Comparison of ENCODE assay signal across 8 cellular contexts in the genomic region with DNA sequence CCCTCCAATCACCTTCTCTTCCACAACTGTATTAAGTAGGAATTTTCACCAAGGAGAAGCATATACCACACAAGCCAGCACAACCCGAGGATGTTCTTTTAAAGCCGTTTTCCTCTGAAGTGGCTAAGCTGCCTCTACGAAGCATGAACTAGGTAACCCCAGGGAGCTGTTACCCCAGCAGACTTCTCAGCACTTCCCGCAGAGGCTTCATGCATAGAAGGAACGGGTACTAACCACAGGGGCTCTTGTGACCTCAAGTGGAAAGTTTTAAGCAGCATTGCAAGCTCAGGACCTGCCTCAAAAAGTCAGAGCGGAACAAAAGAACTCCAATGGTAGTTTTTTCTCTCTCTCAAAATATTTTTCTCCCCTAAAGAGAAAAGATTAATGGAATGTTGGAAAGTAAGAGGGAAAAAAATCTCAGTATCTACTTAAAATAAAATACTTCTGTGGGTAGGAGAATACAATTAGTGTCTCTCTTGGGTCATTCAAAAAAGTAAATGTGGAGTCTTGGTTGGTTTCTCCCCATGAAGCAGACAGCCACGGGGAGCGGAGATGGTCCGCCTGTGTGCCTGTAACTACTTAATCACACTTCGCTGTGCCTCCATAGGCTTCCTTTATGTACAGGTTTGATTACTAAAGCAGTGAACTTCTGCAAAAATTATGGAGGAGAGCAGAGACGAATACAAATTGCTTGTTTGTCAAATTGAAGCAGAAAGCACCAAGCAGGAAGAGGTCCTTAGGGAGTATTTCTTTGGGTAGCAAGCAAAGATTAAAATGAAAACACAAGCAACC. TPM values are rescaled to one million over a fixed set of nuclear protein-coding genes. Genes with fewer than 3 reads are reported as not detected.
DNase-seq lines count a peak whose midpoint lies in the region; ATAC-seq and TF ChIP-seq lines count a peak whose summit lies in the region.

No MANE protein-coding gene starts in this region.

- DNase-seq in activated CD8-positive, alpha-beta memory T cell treated with anti-CD3 and anti-CD28 coated beads for 4 hours (ENCODE audit: low read depth in 2 of 2): peak; percentile 11 to 20
- DNase-seq in naive B cell: peak; percentile 25
- DNase-seq in ureter (ENCODE audit: low spot score): no peak
- DNase-seq in left ventricle myocardium superior: no peak
- no peak for DNase-seq in NCI-H1417 treated with DMSO at 0.1 percent for 48 hours (lab: John Stamatoyannopoulos, UW)
- no peak for DNase-seq in HEK293T (ENCODE audit: extremely low spot score)

- H3K27ac Mint-ChIP-seq in naive B cell: peak overlapping the region in 5 of 6 donors; percentile 2 to 91 (median 40)

- H3K36me3 Mint-ChIP-seq in naive B cell: peaks cover 21 to 38% of the 10 kb centered on the region in 2 donors

- no peaks in the 10 kb centered on the region for H3K27me3 Mint-ChIP-seq in naive B cell

- H3K4me1 Mint-ChIP-seq in naive B cell: peaks cover 10 to 22% (median 18%) of the 10 kb centered on the region in 3 donors

- ATAC-seq in GM19351 (IDR thresholded peaks at IDR 0.05; ENCODE audit: unreplicated experiment) (peak; percentile 93), HG03139 (IDR thresholded peaks at IDR 0.05; ENCODE audit: unreplicated experiment) (peak; percentile 95), naive B cell (ENCODE audit: low read depth in 2 of 2) (peak; percentile 80 to 98), left ventricle myocardium superior (no peak)

- CTCF ChIA-PET in HEK293T (lab: Yijun Ruan, JAX): no interaction called here

- POLR2A ChIA-PET in HEK293T (lab: Yijun Ruan, JAX): no interaction called here

- peak overlapping the region in 3 of 8 donors; percentile 2 to 53 (median 15) for H3K4me3 Mint-ChIP-seq in naive B cell

- H3K9me3 Mint-ChIP-seq in naive B cell: no peaks in the 10 kb centered on the region

- intact Hi-C loops in left ventricle myocardium superior (cut with micrococcal nuclease): no loop called here

TF ChIP-seq in HEK293T, 16 proteins besides CTCF, POLR2A, EP300 and RAD21:
- TF ChIP-seq LEF1 (IDR thresholded peaks at IDR 0.05; ENCODE audit: borderline replicate concordance): no peak
- TF ChIP-seq SP1 (IDR thresholded peaks at IDR 0.05): no peak
- no peak for TF ChIP-seq NFRKB (IDR thresholded peaks at IDR 0.05)
- no peak for TF ChIP-seq FOXK2 (IDR thresholded peaks at IDR 0.05)
- TF ChIP-seq ARNT (IDR thresholded peaks at IDR 0.05): no peak
- no peak for TF ChIP-seq L3MBTL2 (conservative IDR thresholded peaks at IDR 0.05)
- TF ChIP-seq CTBP1 (IDR thresholded peaks at IDR 0.05; ENCODE audit: borderline replicate concordance): no peak
- no peak for TF ChIP-seq BHLHE40 (IDR thresholded peaks at IDR 0.05; ENCODE audit: borderline replicate concordance)

RNA-seq across cellular contexts. Expression of gene STX6, which starts 40.9 kb away (rescaled TPM):
- 10 to 100 TPM in 1 of 6 donors, 1 to 10 TPM in 5; 7.7 to 12.2 (median 8.1) TPM for polyA plus RNA-seq in naive B cell (ENCODE audit: low read depth in 6 of 6)
- total RNA-seq in ureter (35.4 TPM), left ventricle myocardium superior (6.4 TPM)

RNA-seq across cellular contexts. Expression of gene MR1, which starts 52.0 kb away (rescaled TPM):
- polyA plus RNA-seq in naive B cell (ENCODE audit: low read depth in 6 of 6): 10 to 100 TPM; 23.1 to 41.5 (median 33.4) TPM
- total RNA-seq in ureter (54.4 TPM), left ventricle myocardium superior (3.4 TPM)

Comparison
In these comparisons a context has a peak if more than half of its experiments do, and no peak if none do; other contexts are left out.
1. DNase-seq: peak in activated CD8-positive, alpha-beta memory T cell treated with anti-CD3 and anti-CD28 coated beads for 4 hours (2 of 2) and naive B cell (single experiment); none in ureter (single experiment), left ventricle myocardium superior (single experiment), NCI-H1417 treated with DMSO at 0.1 percent for 48 hours (single experiment) and HEK293T (single experiment).
2. RNA of gene MR1, which starts 52.0 kb away (total RNA-seq): 54.4 TPM in ureter (single experiment); 3.4 TPM in left ventricle myocardium superior (single experiment); every median in the first group is over 10 times any median in the second.